In the genomic region with DNA sequence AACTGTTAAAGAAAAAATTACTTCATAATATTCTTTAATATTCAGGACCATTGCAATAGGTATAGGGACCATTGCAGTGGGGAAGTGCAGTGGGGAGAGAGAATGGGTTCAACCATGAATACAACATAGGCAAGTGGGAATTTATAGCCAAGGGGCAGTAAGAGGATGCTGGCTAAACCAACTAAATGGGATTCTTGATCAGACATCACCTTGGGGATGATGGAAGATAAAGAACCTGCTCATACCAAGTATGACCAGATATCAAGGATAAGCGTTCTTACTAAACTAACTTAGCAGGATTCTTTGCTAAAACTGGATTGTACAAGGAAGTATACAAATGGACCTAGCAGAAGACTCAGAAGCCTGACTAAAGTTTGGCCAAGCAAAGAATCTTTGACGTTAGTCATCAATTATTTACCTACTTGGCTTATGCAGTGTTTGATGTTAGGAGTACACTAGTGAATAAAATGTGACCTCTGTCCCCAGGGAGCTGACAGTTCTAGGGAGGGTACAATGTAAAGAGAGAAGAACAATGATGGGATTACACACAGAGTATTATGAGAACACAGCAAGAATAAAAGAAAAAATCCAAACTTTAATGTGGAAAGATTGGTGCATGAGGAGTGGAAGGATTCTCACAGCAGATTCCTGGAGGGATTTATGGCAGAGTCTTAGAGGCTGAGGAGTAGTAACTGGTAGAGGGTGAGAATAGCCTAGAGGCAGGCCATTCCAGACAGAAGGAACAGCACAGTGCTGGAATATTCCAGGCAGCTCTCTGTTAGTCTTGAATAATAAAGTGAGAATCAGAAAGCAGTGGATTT, we compare ENCODE assay signal across 1 cellular context.
TF ChIP-seq lines count a peak whose summit lies in the region.

No MANE protein-coding gene starts in this region.

TF ChIP-seq in A549, 52 proteins besides CTCF, POLR2A, EP300 and RAD21 (continued from another document):
- TF ChIP-seq, protein P1, sequence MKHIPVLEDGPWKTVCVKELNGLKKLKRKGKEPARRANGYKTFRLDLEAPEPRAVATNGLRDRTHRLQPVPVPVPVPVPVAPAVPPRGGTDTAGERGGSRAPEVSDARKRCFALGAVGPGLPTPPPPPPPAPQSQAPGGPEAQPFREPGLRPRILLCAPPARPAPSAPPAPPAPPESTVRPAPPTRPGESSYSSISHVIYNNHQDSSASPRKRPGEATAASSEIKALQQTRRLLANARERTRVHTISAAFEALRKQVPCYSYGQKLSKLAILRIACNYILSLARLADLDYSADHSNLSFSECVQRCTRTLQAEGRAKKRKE (CRISPR knock-in tag; IDR thresholded peaks at IDR 0.05; ENCODE audit: low read depth), result no peak
- TF ChIP-seq MYC (IDR thresholded peaks at IDR 0.05; ENCODE audit: borderline replicate concordance, low read length) (no peak), JUNB (IDR thresholded peaks at IDR 0.05) (peak; percentile 80), REST (IDR thresholded peaks at IDR 0.05) (no peak), PHF8 (IDR thresholded peaks at IDR 0.05; ENCODE audit: borderline replicate concordance, low read depth) (no peak), RFX5 (IDR thresholded peaks at IDR 0.05) (no peak), USF2 (IDR thresholded peaks at IDR 0.05) (no peak), FOSL2 (IDR thresholded peaks at IDR 0.05) (peak; percentile 34), FOSL2 (CRISPR knock-in tag; IDR thresholded peaks at IDR 0.05) (peak; percentile 87), NFE2L2 (conservative IDR thresholded peaks at IDR 0.05; ENCODE audit: low read length) (no peak), EHF (CRISPR knock-in tag; IDR thresholded peaks at IDR 0.05) (0 out of 2 replicates have a peak, but pooled peaks have one; percentile 32), GATA3 (IDR thresholded peaks at IDR 0.05; ENCODE audit: borderline replicate concordance) (peak; percentile 83), SREBF2 (IDR thresholded peaks at IDR 0.05) (no peak), KDM1A (IDR thresholded peaks at IDR 0.05; ENCODE audit: low read depth) (no peak), HOXB5 (CRISPR knock-in tag; IDR thresholded peaks at IDR 0.05) (no peak), SMC3 (IDR thresholded peaks at IDR 0.05) (peak; percentile 37; the same call in 2 of the 3 replicates), CHD4 (IDR thresholded peaks at IDR 0.05; ENCODE audit: borderline replicate concordance) (no peak), FOXS1 (CRISPR knock-in tag; IDR thresholded peaks at IDR 0.05) (no peak)
- TF ChIP-seq, protein P2, sequence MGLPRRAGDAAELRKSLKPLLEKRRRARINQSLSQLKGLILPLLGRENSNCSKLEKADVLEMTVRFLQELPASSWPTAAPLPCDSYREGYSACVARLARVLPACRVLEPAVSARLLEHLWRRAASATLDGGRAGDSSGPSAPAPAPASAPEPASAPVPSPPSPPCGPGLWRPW (IDR thresholded peaks at IDR 0.05), result 0 out of 2 replicates have a peak, but pooled peaks have one; percentile 7
- TF ChIP-seq, protein P3, sequence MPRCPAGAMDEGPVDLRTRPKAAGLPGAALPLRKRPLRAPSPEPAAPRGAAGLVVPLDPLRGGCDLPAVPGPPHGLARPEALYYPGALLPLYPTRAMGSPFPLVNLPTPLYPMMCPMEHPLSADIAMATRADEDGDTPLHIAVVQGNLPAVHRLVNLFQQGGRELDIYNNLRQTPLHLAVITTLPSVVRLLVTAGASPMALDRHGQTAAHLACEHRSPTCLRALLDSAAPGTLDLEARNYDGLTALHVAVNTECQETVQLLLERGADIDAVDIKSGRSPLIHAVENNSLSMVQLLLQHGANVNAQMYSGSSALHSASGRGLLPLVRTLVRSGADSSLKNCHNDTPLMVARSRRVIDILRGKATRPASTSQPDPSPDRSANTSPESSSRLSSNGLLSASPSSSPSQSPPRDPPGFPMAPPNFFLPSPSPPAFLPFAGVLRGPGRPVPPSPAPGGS (IDR thresholded peaks at IDR 0.05), result peak; percentile 69; the same call in 1 of the 3 replicates
- TF ChIP-seq, protein P4, sequence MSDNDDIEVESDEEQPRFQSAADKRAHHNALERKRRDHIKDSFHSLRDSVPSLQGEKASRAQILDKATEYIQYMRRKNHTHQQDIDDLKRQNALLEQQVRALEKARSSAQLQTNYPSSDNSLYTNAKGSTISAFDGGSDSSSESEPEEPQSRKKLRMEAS (IDR thresholded peaks at IDR 0.05), result peak; percentile 54; the same call in 1 of the 2 replicates
